ENCODE assay signal across 7 cellular contexts in the genomic region with DNA sequence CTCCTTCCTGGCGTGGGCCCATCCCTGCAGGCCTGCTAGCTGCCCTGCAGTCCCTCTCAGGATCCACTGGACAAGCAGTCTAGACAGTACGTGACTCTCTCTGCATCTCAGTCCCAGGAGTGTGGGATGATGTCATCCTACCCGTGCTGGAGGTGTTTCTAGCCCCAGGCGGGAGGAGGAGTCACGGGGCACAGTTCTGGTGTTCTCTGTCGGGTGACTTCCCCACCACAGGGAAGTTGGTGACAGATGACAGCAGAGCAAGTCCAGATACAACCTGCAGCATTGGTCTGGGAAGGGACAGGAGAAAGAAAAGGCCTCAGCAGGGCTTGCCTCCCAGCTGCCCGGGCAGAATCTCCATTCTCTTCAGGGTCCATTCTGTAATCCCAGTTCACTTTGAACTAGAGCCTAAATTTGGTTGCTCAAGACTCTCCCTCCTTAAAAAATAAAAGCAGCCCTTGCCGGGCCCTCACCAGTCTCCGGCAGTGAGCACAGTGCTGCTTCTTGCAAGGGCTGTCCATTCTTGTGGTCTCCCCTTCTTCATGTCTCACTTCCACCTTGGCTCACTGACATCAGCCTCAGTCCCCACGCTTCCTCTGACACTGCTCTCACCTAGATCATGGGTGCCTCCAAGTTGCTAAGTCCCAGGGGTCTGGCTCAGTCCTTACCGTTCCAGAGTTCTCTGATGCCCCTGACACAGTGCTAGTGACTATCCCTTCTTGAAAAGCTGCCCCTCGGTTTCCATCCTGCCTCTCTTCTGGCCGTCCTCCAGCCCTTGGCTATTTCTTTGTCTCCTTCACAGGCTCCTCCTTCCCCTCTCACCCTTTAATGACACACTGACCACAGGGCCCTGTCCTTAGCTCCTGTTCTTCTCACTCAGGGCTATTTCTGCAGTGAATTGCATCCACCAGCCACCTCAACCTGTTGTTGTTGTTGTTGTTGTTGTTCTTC. TPM values are rescaled to one million over a fixed set of nuclear protein-coding genes. Genes with fewer than 3 reads are reported as not detected.
DNase-seq lines count a peak whose midpoint lies in the region; ATAC-seq and TF ChIP-seq lines count a peak whose summit lies in the region.

No MANE protein-coding gene starts in this region.

- H4K91ac ChIP-seq in H9 (ENCODE audit: insufficient read length, low read depth, low read length): no peak overlapping the region

- H3K36me3 Mint-ChIP-seq in H9 (ENCODE audit: insufficient read depth in 1 of 3, low read depth in 3 of 3): no peaks in the 10 kb centered on the region
- no peaks in the 10 kb centered on the region for H3K36me3 Mint-ChIP-seq in natural killer cell

- no peak overlapping the region for H3T11ph ChIP-seq in H9 (ENCODE audit: low read length)

- H4K5ac ChIP-seq in H9 (ENCODE audit: insufficient read length, low read depth, low read length): no peak overlapping the region

- H2BK120ac ChIP-seq in H9 (ENCODE audit: low read depth, low read length, poor library complexity, severe bottlenecking): no peak overlapping the region

- H3K4ac ChIP-seq in H9 (ENCODE audit: low read depth, low read length): no peak overlapping the region

- H3K56ac ChIP-seq in H9 (ENCODE audit: insufficient read length, low read depth, low read length): no peak overlapping the region

- no peaks in the 10 kb centered on the region; a peak in 2 of 5 replicates for H3K9me3 Mint-ChIP-seq in H9
- no peaks in the 10 kb centered on the region for H3K9me3 Mint-ChIP-seq in natural killer cell

- no peaks in the 10 kb centered on the region for H3K36me3 ChIP-seq in urinary bladder (ENCODE audit: insufficient read depth)

- H3K4me1 Mint-ChIP-seq in H9: peaks cover 4 to 5% of the 10 kb centered on the region in 2 experiments
- H3K4me1 Mint-ChIP-seq in natural killer cell: peaks cover 14% of the 10 kb centered on the region in 2 donors

- no peaks in the 10 kb centered on the region for H4K20me1 ChIP-seq in H9 (ENCODE audit: control insufficient read depth, insufficient read depth, insufficient read length)

- no peak overlapping the region for H3K18ac ChIP-seq in H9 (ENCODE audit: insufficient read length, low read depth, low read length)

- H3K4me3 Mint-ChIP-seq in H9 (no peak overlapping the region; a peak in 1 of 5 replicates), natural killer cell (peak overlapping the region; percentile 70)

- no peak overlapping the region for H3K4me2 ChIP-seq in H9 (ENCODE audit: insufficient read depth, insufficient read length, low read length)

- H3K27ac ChIP-seq in H9 (ENCODE audit: insufficient read length, low read depth, low read length) (no peak overlapping the region), epithelial cell of prostate (peak overlapping the region; percentile 22), urinary bladder (ENCODE audit: low read depth) (peak overlapping the region; percentile 63)

- H3K27ac Mint-ChIP-seq in H9: peak overlapping the region in 1 of 3 experiments; percentile 92; a peak in 3 of 7 replicates
- H3K27ac Mint-ChIP-seq in natural killer cell: peak overlapping the region; percentile 56 to 74

- intact Hi-C loops in natural killer cell (cut with micrococcal nuclease): no loop called here

- H2BK5ac ChIP-seq in H9 (ENCODE audit: insufficient read length, low read length): no peak overlapping the region

- DNase-seq in H9: peak; percentile 60
- DNase-seq in LoVo (ENCODE audit: low spot score): peak; percentile 40
- DNase-seq in UCSD-AML1 (lab: John Stamatoyannopoulos, UW; ENCODE audit: unreplicated experiment): peak; percentile 38
- DNase-seq in epithelial cell of prostate (ENCODE audit: low read depth, low spot score): peak; percentile 84
- peak; percentile 31 for DNase-seq in natural killer cell

- H2BK20ac ChIP-seq in H9 (ENCODE audit: low read depth, low read length, poor library complexity, severe bottlenecking): no peak overlapping the region

- no peak overlapping the region for H2BK12ac ChIP-seq in H9 (ENCODE audit: insufficient read length, low read depth, low read length)

- H2BK15ac ChIP-seq in H9 (ENCODE audit: low read depth, low read length): no peak overlapping the region

- no peak overlapping the region; the same call in 1 of the 2 replicates for H3K14ac ChIP-seq in H9 (ENCODE audit: insufficient read depth, low read length)

- no peak for TF ChIP-seq CTCF in H9 (conservative IDR thresholded peaks at IDR 0.05)
- TF ChIP-seq CTCF in natural killer cell (IDR thresholded peaks at IDR 0.05): no peak

- H3K4me1 ChIP-seq in H9 (ENCODE audit: insufficient read depth, low read length) (no peaks in the 10 kb centered on the region), urinary bladder (ENCODE audit: insufficient read depth) (no peaks in the 10 kb centered on the region)

- H3K4me3 ChIP-seq in urinary bladder (ENCODE audit: low read depth, low read length): no peak overlapping the region

- H3K9ac ChIP-seq in H9 (ENCODE audit: extremely low read depth, insufficient read length, low read length): no peak overlapping the region

- no peaks in the 10 kb centered on the region for H3K79me2 ChIP-seq in H9 (ENCODE audit: insufficient read depth, low read length)

- no peak overlapping the region for H3K23ac ChIP-seq in H9 (ENCODE audit: insufficient read length, low read depth, low read length)

- no peaks in the 10 kb centered on the region for H3K27me3 ChIP-seq in H9 (ENCODE audit: insufficient read depth, low read length)

- no peak overlapping the region for H2AK5ac ChIP-seq in H9 (ENCODE audit: insufficient read length, low read length)

- H2AFZ ChIP-seq in H9 (ENCODE audit: low read length): no peak overlapping the region

- H3K27me3 Mint-ChIP-seq in H9 (ENCODE audit: low read depth) (no peaks in the 10 kb centered on the region), natural killer cell (ENCODE audit: low read depth in 2 of 2) (peaks cover 0 to 2% of the 10 kb centered on the region in 2 donors)

- peak; percentile 86 for ATAC-seq in GM18499 (IDR thresholded peaks at IDR 0.05; ENCODE audit: insufficient read depth, unreplicated experiment)
- peak; percentile 68 to 90 (median 86) for ATAC-seq in natural killer cell

- no peak overlapping the region for H4K8ac ChIP-seq in H9 (replicated peaks; ENCODE audit: insufficient read length, low read depth, low read length)

- H3K9me3 ChIP-seq in H9 (ENCODE audit: control insufficient read depth, low read depth, low read length): no peaks in the 10 kb centered on the region

- no CpG with 5 or more reads among the region's 13 CpGs for WGBS in H9 (ENCODE audit: extremely low coverage, insufficient read length, low lambda C conversion rate)
- 61% methylated on average over 13 of the region's 13 CpGs for WGBS in urinary bladder

- no peaks in the 10 kb centered on the region for H3K23me2 ChIP-seq in H9 (ENCODE audit: insufficient read length, low read depth, low read length, poor library complexity, severe bottlenecking)

- H3K79me1 ChIP-seq in H9 (ENCODE audit: insufficient read depth, low read depth, low read length, poor library complexity, severe bottlenecking): no peaks in the 10 kb centered on the region

RNA-seq across cellular contexts. Expression of a gene that starts 30.8 kb away (rescaled TPM):
- total RNA-seq in H9 (2021) (0.13 TPM in 1 of 2 replicates, not detected in the other), natural killer cell (not detected), urinary bladder (0.11 TPM)
- 0.04 TPM for polyA plus RNA-seq in urinary bladder

Comparison
In these comparisons a context has a peak if more than half of its experiments do, and no peak if none do; other contexts are left out.
1. DNase-seq: peak in every context shown above with its lines; median percentile 84 in epithelial cell of prostate; 60 in H9; 40 in LoVo; 38 in UCSD-AML1; 31 in natural killer cell.